In genomic region chr9:504921-505821, GRCh38 we compare ENCODE assay signal across 8 cellular contexts. TPM values are rescaled to one million over a fixed set of nuclear protein-coding genes. Genes with fewer than 3 reads are reported as not detected.
A peak's percentile ranks its signal among the peaks of the same experiment; 100 is the strongest.
DNase-seq lines count a peak whose midpoint lies in the region; ATAC-seq, FAIRE-seq and TF ChIP-seq lines count a peak whose summit lies in the region.

No MANE protein-coding gene starts in this region.

- H2BK120ac ChIP-seq in H1 (replicated peaks; ENCODE audit: low read depth, low read length) (peak overlapping the region; percentile 75), mesenchymal stem cell (ENCODE audit: low read depth, low read length) (no peak overlapping the region)

- H3K9ac ChIP-seq in H1 (replicated peaks in 1 of 4; ENCODE audit: extremely low read depth in 1 of 4, low read depth in 3 of 4, low read length in 3 of 4) (peak overlapping the region in 2 of 4 experiments; percentile 29 to 41; a peak in 4 of 7 replicates), mesenchymal stem cell (ENCODE audit: low read length) (no peak overlapping the region)

- H3K4ac ChIP-seq in H1 (replicated peaks; ENCODE audit: insufficient read length, low read depth, low read length): peak overlapping the region; percentile 27
- no peak overlapping the region for H3K4ac ChIP-seq in mesenchymal stem cell (ENCODE audit: low read depth in 1 of 2, low read length in 2 of 2)

- no peak for TF ChIP-seq EP300 in H1 (IDR thresholded peaks at IDR 0.05; ENCODE audit: borderline replicate concordance in 1 of 2, low read depth in 2 of 2, low read length in 2 of 2)
- TF ChIP-seq EP300 in suprapubic skin (IDR thresholded peaks at IDR 0.05): no peak

- H3K36me3 ChIP-seq in H1 (ENCODE audit: control insufficient read depth in 2 of 4, insufficient read depth in 4 of 4, low read length in 3 of 4) (no peaks in the 10 kb centered on the region), mesenchymal stem cell (ENCODE audit: control insufficient read depth in 1 of 2, insufficient read depth in 2 of 2, low read depth in 1 of 2, low read length in 2 of 2) (no peaks in the 10 kb centered on the region), suprapubic skin (no peaks in the 10 kb centered on the region)

- H3K36me3 Mint-ChIP-seq in T-cell: peaks cover 9% of the 10 kb centered on the region

- no peak for TF ChIP-seq POLR2A in H1 (IDR thresholded peaks at IDR 0.05; ENCODE audit: control extremely low read depth in 1 of 2, low read depth in 2 of 2, low read length in 2 of 2)
- TF ChIP-seq POLR2A in suprapubic skin (IDR thresholded peaks at IDR 0.05): no peak

- peaks cover 12 to 50% (median 21%) of the 10 kb centered on the region in 3 donors for H3K4me1 Mint-ChIP-seq in T-cell

- peak overlapping the region; percentile 71; the same call in 1 of the 2 replicates for H4K8ac ChIP-seq in H1 (ENCODE audit: extremely low read depth, insufficient read depth, low read length)
- no peak overlapping the region for H4K8ac ChIP-seq in mesenchymal stem cell (ENCODE audit: low read length)

- TF ChIP-seq CTCF in H1 (IDR thresholded peaks at IDR 0.05; ENCODE audit: control extremely low read depth in 1 of 3, insufficient read depth in 1 of 3, low read depth in 1 of 3, low read length in 3 of 3) (no peak), suprapubic skin (IDR thresholded peaks at IDR 0.05) (no peak)

- H4K20me1 ChIP-seq in H1 (replicated peaks in 1 of 2; ENCODE audit: control insufficient read depth in 1 of 2, insufficient read depth in 2 of 2, low read length in 2 of 2): peaks cover 0 to 2% of the 10 kb centered on the region in 2 experiments

- TF ChIP-seq RAD21 in H1 (IDR thresholded peaks at IDR 0.05 in 1 of 2, conservative IDR thresholded peaks at IDR 0.05 in 1 of 2; ENCODE audit: low read depth in 2 of 2, low read length in 2 of 2): no peak

- ATAC-seq in HG02884 (IDR thresholded peaks at IDR 0.05; ENCODE audit: unreplicated experiment): peak; percentile 17
- ATAC-seq in T-cell (replicated peaks in 1 of 4): no peak

- H3K4me3 ChIP-seq in H1 (ENCODE audit: extremely low read depth in 1 of 4, insufficient read depth in 2 of 4, low read depth in 3 of 4, low read length in 4 of 4) (peak overlapping the region; percentile 41 to 86 (median 69)), mesenchymal stem cell (ENCODE audit: insufficient read depth in 1 of 2, low read depth in 1 of 2, low read length in 2 of 2) (peak overlapping the region; percentile 75 to 76), suprapubic skin (peak overlapping the region; percentile 70)

- peak overlapping the region; percentile 64 to 78 (median 70) for H3K4me3 Mint-ChIP-seq in T-cell

- no peaks in the 10 kb centered on the region; the same call in 1 of the 2 replicates for H3K79me1 ChIP-seq in H1 (ENCODE audit: low read depth, low read length)
- no peaks in the 10 kb centered on the region for H3K79me1 ChIP-seq in mesenchymal stem cell (replicated peaks; ENCODE audit: low read length, poor library complexity, severe bottlenecking)

- WGBS in H1 (ENCODE audit: extremely low coverage in 1 of 2, insufficient coverage in 1 of 2, insufficient read length in 1 of 2, insufficient replicate concordance in 2 of 2, low coverage in 1 of 2, low lambda C conversion rate in 2 of 2, missing lambda C conversion rate in 1 of 2), 2 experiments: 3% methylated on average over 31 of the region's 94 CpGs; no CpG with 5 or more reads in 1 of the 2 experiments
- 2% methylated on average over 58 of the region's 94 CpGs for WGBS in mesenchymal stem cell
- WGBS in suprapubic skin: 2% methylated on average over 26 of the region's 94 CpGs

- H3K18ac ChIP-seq in H1 (ENCODE audit: extremely low read depth, low read length): peak overlapping the region; percentile 66; the same call in 1 of the 2 replicates
- H3K18ac ChIP-seq in mesenchymal stem cell (ENCODE audit: low read depth in 1 of 2, low read length in 2 of 2): no peak overlapping the region

- no peak overlapping the region for H2BK20ac ChIP-seq in H1 (ENCODE audit: low read length)

- POLR2A ChIA-PET in T-cell (lab: Charles Lee): no interaction called here
- POLR2A ChIA-PET in H1 (lab: Charles Lee; ENCODE audit: partially characterized antibody): interaction anchor here (0.7 to 2.3 kb wide), 7 partner anchors 9 to 116 kb away, joined by 3 to 12 read pairs (median 3); no protein-coding TSS in a partner anchor

- H4K5ac ChIP-seq in H1 (ENCODE audit: insufficient read length, low read depth, low read length): peak overlapping the region; percentile 4

- peaks cover 0 to 40% of the 10 kb centered on the region in 2 experiments; a peak in 2 of 4 replicates for H3K79me2 ChIP-seq in H1 (ENCODE audit: control insufficient read depth in 1 of 2, insufficient read depth in 2 of 2, low read length in 2 of 2)

- H3K9me3 ChIP-seq in H1 (ENCODE audit: insufficient read depth in 2 of 2, low read depth in 1 of 2, low read length in 1 of 2): no peaks in the 10 kb centered on the region
- H3K9me3 ChIP-seq in mesenchymal stem cell (ENCODE audit: control insufficient read depth, low read length): no peaks in the 10 kb centered on the region
- no peaks in the 10 kb centered on the region for H3K9me3 ChIP-seq in suprapubic skin

- H2AK5ac ChIP-seq in H1 (ENCODE audit: low read depth, low read length) (no peak overlapping the region), mesenchymal stem cell (ENCODE audit: low read length, severe bottlenecking) (no peak overlapping the region)

- H3K27ac Mint-ChIP-seq in T-cell: peak overlapping the region in 1 of 2 donors; percentile 31

- H3K4me1 ChIP-seq in H1 (replicated peaks in 1 of 4; ENCODE audit: control insufficient read depth in 3 of 4, insufficient read depth in 4 of 4, low read length in 3 of 4) (peaks cover 0 to 10% (median 4%) of the 10 kb centered on the region in 4 experiments; a peak in 4 of 7 replicates), mesenchymal stem cell (ENCODE audit: control insufficient read depth, insufficient read depth, low read depth, low read length) (peaks cover 18% of the 10 kb centered on the region), suprapubic skin (peaks cover 21% of the 10 kb centered on the region)

- no peak overlapping the region for H3K23ac ChIP-seq in H1 (ENCODE audit: insufficient read length)
- no peak overlapping the region for H3K23ac ChIP-seq in mesenchymal stem cell (ENCODE audit: low read length in 2 of 2)

- no peak overlapping the region for H2BK12ac ChIP-seq in H1 (ENCODE audit: low read depth, low read length)
- H2BK12ac ChIP-seq in mesenchymal stem cell (ENCODE audit: low read length in 2 of 2): no peak overlapping the region

- H4K91ac ChIP-seq in H1 (replicated peaks; ENCODE audit: insufficient read length, low read length): peak overlapping the region; percentile 94
- H4K91ac ChIP-seq in mesenchymal stem cell (ENCODE audit: low read length): no peak overlapping the region

- H3K27ac ChIP-seq in H1 (ENCODE audit: low read depth, low read length) (no peak overlapping the region), mesenchymal stem cell (ENCODE audit: low read length, poor library complexity, severe bottlenecking) (no peak overlapping the region), suprapubic skin (peak overlapping the region; percentile 80)

- H3K4me2 ChIP-seq in H1 (ENCODE audit: insufficient read depth in 1 of 2, low read depth in 2 of 2, low read length in 2 of 2) (peak overlapping the region; percentile 74 to 96), mesenchymal stem cell (ENCODE audit: low read length, poor library complexity, severe bottlenecking) (peak overlapping the region; percentile 98)

- H3K23me2 ChIP-seq in H1 (ENCODE audit: low read depth, low read length): peaks cover 7% of the 10 kb centered on the region; the same call in 1 of the 2 replicates

- no peak overlapping the region for H3K56ac ChIP-seq in H1 (replicated peaks; ENCODE audit: insufficient read length, low read depth, low read length)

- H2BK15ac ChIP-seq in H1 (ENCODE audit: low read length) (no peak overlapping the region), mesenchymal stem cell (ENCODE audit: low read depth, poor library complexity, severe bottlenecking) (no peak overlapping the region)

- H3K27me3 ChIP-seq in H1 (replicated peaks in 1 of 4; ENCODE audit: control insufficient read depth in 3 of 4, extremely low read depth in 1 of 4, insufficient read depth in 3 of 4, low read length in 3 of 4): peaks cover 1 to 21% (median 13%) of the 10 kb centered on the region in 4 experiments; a peak in 6 of 7 replicates
- H3K27me3 ChIP-seq in mesenchymal stem cell (ENCODE audit: control insufficient read depth in 1 of 2, insufficient read depth in 1 of 2, low read length in 2 of 2): peaks cover 33% of the 10 kb centered on the region in 2 experiments
- no peaks in the 10 kb centered on the region for H3K27me3 ChIP-seq in suprapubic skin

- DNase-seq in NCI-H2227 (lab: John Stamatoyannopoulos, UW; ENCODE audit: unreplicated experiment) (peak; percentile 43), NCI-H2227 treated with DMSO at 0.1 percent for 48 hours (lab: John Stamatoyannopoulos, UW) (no peak), T-cell (peak in 3 of 34 experiments; percentile 2 to 5 (median 4)), H1 (ENCODE audit: low read depth in 1 of 2, low spot score in 2 of 2) (peak in 1 of 2 experiments; percentile 62), mesenchymal stem cell (no peak), suprapubic skin (ENCODE audit: low spot score in 2 of 2) (no peak), NCI-H510A (lab: John Stamatoyannopoulos, UW) (no peak)

- no peak overlapping the region for H3K14ac ChIP-seq in H1 (ENCODE audit: insufficient read length)
- no peak overlapping the region for H3K14ac ChIP-seq in mesenchymal stem cell (ENCODE audit: low read length in 2 of 2)

- no peaks in the 10 kb centered on the region for H3K9me3 Mint-ChIP-seq in T-cell

- no peak for FAIRE-seq in H1 (lab: Jason Lieb, UNC)

- H2AFZ ChIP-seq in H1 (ENCODE audit: low read length) (peak overlapping the region; percentile 83; the same call in 1 of the 2 replicates), mesenchymal stem cell (ENCODE audit: low read depth, low read length) (no peak overlapping the region)

- CTCF ChIA-PET in T-cell (lab: Charles Lee) (interaction anchor here in 1 of 2 donors (1.5 to 1.6 kb wide), 2 partner anchors 35 to 58 kb away, joined by 3 to 4 read pairs; no protein-coding TSS in a partner anchor), H1 (lab: Charles Lee; ENCODE audit: partially characterized antibody) (interaction anchor here (1.0 to 1.6 kb wide), 2 partner anchors 45 to 118 kb away, joined by 3 to 5 read pairs; no protein-coding TSS in a partner anchor)

- H3K27me3 Mint-ChIP-seq in T-cell: peaks cover 0 to 9% of the 10 kb centered on the region in 2 donors

- H2BK5ac ChIP-seq in H1 (ENCODE audit: low read depth, low read length) (no peak overlapping the region), mesenchymal stem cell (ENCODE audit: low read depth, low read length, poor library complexity, severe bottlenecking) (no peak overlapping the region)

RNA-seq across cellular contexts. Expression of gene KANK1, which starts 0.7 kb away (rescaled TPM):
- 10 to 100 TPM in 4 of 5 donors, 1 to 10 TPM in 1; 5.3 to 30.3 (median 14.1) TPM for total RNA-seq in T-cell
- 37.4 and 41.1 TPM in 2 replicates for total RNA-seq in H1 (2021; fragmentation: NEBNext Ultra II Directional; extraction: Animal tissue kit (Norgen Biotek cat#: 25700))
- polyA plus RNA-seq in H1 (2011; rRNA removed): 26.3 and 29.0 TPM in 2 replicates
- polyA plus RNA-seq in H1 (2011; cell fraction: cytosol; rRNA removed): 34.9 TPM
- 44.4 TPM for polyA plus RNA-seq in H1 (2011; cell fraction: nucleus; rRNA removed)
- polyA plus RNA-seq in H1 (2012, experiment 1 of 2): 22.7 to 27.4 TPM (median 24.1 TPM) in 4 replicates
- 3.8 TPM for polyA plus RNA-seq in H1 (2012, experiment 2 of 2)
- 13.9 TPM for polyA plus RNA-seq in H1 (2013, experiment 1 of 2)
- 15.6 TPM for polyA plus RNA-seq in H1 (2013, experiment 2 of 2)
- polyA minus RNA-seq in H1 (2011; rRNA and poly(A)+ RNA removed): 62.9 and 71.1 TPM in 2 replicates
- polyA minus RNA-seq in H1 (2011; cell fraction: cytosol; rRNA and poly(A)+ RNA removed): 29.6 TPM
- 35.4 TPM for polyA minus RNA-seq in H1 (2011; cell fraction: nucleus; rRNA and poly(A)+ RNA removed)
- polyA plus RNA-seq in mesenchymal stem cell (2013, experiment 1 of 2): 18.3 TPM
- 18.1 TPM for polyA plus RNA-seq in mesenchymal stem cell (2013, experiment 2 of 2)
- 100 to 1,000 TPM; 113 to 158 (median 132) TPM for total RNA-seq in suprapubic skin
